In genomic region chr1:8061673-8062386, GRCh38 we compare ENCODE assay signal across 1 cellular context.
TF ChIP-seq lines count a peak whose summit lies in the region.

No MANE protein-coding gene starts in this region.

TF ChIP-seq in IMR-90, 13 proteins besides CTCF, POLR2A, EP300 and RAD21 (continued from another document):
- TF ChIP-seq, protein P1, sequence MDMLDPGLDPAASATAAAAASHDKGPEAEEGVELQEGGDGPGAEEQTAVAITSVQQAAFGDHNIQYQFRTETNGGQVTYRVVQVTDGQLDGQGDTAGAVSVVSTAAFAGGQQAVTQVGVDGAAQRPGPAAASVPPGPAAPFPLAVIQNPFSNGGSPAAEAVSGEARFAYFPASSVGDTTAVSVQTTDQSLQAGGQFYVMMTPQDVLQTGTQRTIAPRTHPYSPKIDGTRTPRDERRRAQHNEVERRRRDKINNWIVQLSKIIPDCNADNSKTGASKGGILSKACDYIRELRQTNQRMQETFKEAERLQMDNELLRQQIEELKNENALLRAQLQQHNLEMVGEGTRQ (IDR thresholded peaks at IDR 0.05; ENCODE audit: low read depth, low read length), result no peak
TF ChIP-seq in IMR-90: peak in this region for 3.
